In genomic region chr14:92633274-92633616, GRCh38 we compare ENCODE assay signal across 18 cellular contexts.
DNase-seq lines count a peak whose midpoint lies in the region; ATAC-seq and TF ChIP-seq lines count a peak whose summit lies in the region.
"Had no signal": no experiment of that assay in that cellular context is flagged by ENCODE, and none has a peak within 500 bp of the region (broad histone marks: within the 10 kb centered on the region; RNA-seq: fewer than 3 reads in every experiment).

No MANE protein-coding gene starts in this region.

- no peak for TF ChIP-seq RAD21 in HCT116 (IDR thresholded peaks at IDR 0.05; ENCODE audit: low read depth)

- TF ChIP-seq CTCF in HCT116 (IDR thresholded peaks at IDR 0.05 in 2 of 3, conservative IDR thresholded peaks at IDR 0.05 in 1 of 3; ENCODE audit: borderline replicate concordance in 1 of 3, insufficient read depth in 1 of 3, low read depth in 2 of 3, low read length in 2 of 3) (no peak), heart right ventricle (IDR thresholded peaks at IDR 0.05) (no peak), osteoblast (IDR thresholded peaks at IDR 0.05; ENCODE audit: extremely low read depth, low read depth, low read length) (no peak)

- no peak overlapping the region for H3K27ac ChIP-seq in BLaER1
- no peak overlapping the region for H3K27ac ChIP-seq in HCT116 (ENCODE audit: low read depth, low read length)
- H3K27ac ChIP-seq in heart right ventricle: peak overlapping the region in 1 of 10 donors; percentile 64
- peak overlapping the region; percentile 23 for H3K27ac ChIP-seq in osteoblast (ENCODE audit: low read depth, low read length)
- H3K27ac ChIP-seq: C4-2B, ovary, RWPE1 had no signal

- H3K9me3 ChIP-seq in BLaER1 (peaks cover 5% of the 10 kb centered on the region), HCT116 (ENCODE audit: control insufficient read depth in 1 of 2, insufficient read depth in 1 of 2, low read depth in 1 of 2, low read length in 2 of 2) (no peaks in the 10 kb centered on the region; a peak in 1 of 4 replicates), heart right ventricle (peaks cover 0 to 6% (median 1%) of the 10 kb centered on the region in 11 donors), osteoblast (ENCODE audit: low read depth, low read length) (no peaks in the 10 kb centered on the region)
- H3K9me3 ChIP-seq: ovary, tibial artery had no signal

- WGBS in heart right ventricle, 2 donors: 69 to 84% methylated on average over 5 of the region's 5 CpGs

- H3K9ac ChIP-seq in BLaER1 (no peak overlapping the region), HCT116 (ENCODE audit: low read length) (no peak overlapping the region)

- H3K4me2 ChIP-seq in BLaER1 (peak overlapping the region; percentile 74), HCT116 (ENCODE audit: low read length) (no peak overlapping the region), osteoblast (ENCODE audit: insufficient read depth, low read length) (no peak overlapping the region)
- H3K4me2 ChIP-seq: GM23338 had no signal

- RAD21 ChIA-PET in HCT116 (lab: Charles Lee; ENCODE audit: low non-redundant PET in 1 of 2, low total read pairs in 2 of 2, uncharacterized antibody in 2 of 2, unreplicated experiment in 2 of 2): no interaction called here

- ATAC-seq in HCT116 (peak; percentile 40; the same call in 1 of the 2 replicates), heart right ventricle (peak in 6 of 8 donors; percentile 34 to 75 (median 62))
- ATAC-seq: GM23338 had no signal

- H3K27me3 ChIP-seq in BLaER1 (no peaks in the 10 kb centered on the region), HCT116 (ENCODE audit: insufficient read depth, low read length) (no peaks in the 10 kb centered on the region), heart right ventricle (no peaks in the 10 kb centered on the region), osteoblast (ENCODE audit: insufficient read depth, low read length) (no peaks in the 10 kb centered on the region)
- H3K27me3 ChIP-seq: ovary, tibial artery had no signal

- no peaks in the 10 kb centered on the region for H3K9me2 ChIP-seq in HCT116 (ENCODE audit: insufficient read depth)

- POLR2A ChIA-PET in HCT116 (lab: Charles Lee): no interaction called here

- H2AFZ ChIP-seq in HCT116 (ENCODE audit: low read depth, low read length, poor library complexity, severe bottlenecking): no peak overlapping the region
- no peak overlapping the region for H2AFZ ChIP-seq in osteoblast (ENCODE audit: low read length)
- H2AFZ ChIP-seq: GM23338 had no signal

- BruUV-seq in HCT116 (replicated peaks; lab: Mats Ljungman, UMichigan): no TSS peak

- intact Hi-C loops in HCT116 (cut with micrococcal nuclease) (no loop called here), heart right ventricle (cut with DNase I) (no loop called here)

- peaks cover 22% of the 10 kb centered on the region for H4K20me1 ChIP-seq in BLaER1
- no peaks in the 10 kb centered on the region for H4K20me1 ChIP-seq in HCT116 (ENCODE audit: insufficient read depth)
- no peaks in the 10 kb centered on the region for H4K20me1 ChIP-seq in osteoblast (ENCODE audit: insufficient read depth, low read length)

- no peaks in the 10 kb centered on the region for H3K79me2 ChIP-seq in HCT116 (ENCODE audit: insufficient read depth, low read length)
- no peaks in the 10 kb centered on the region for H3K79me2 ChIP-seq in osteoblast (ENCODE audit: insufficient read depth, low read length)

- H3K36me3 ChIP-seq in BLaER1 (no peaks in the 10 kb centered on the region), HCT116 (ENCODE audit: control insufficient read depth in 1 of 2, insufficient read depth in 2 of 2, low read length in 2 of 2) (no peaks in the 10 kb centered on the region), heart right ventricle (peaks cover 0 to 10% (median 0%) of the 10 kb centered on the region in 9 donors), osteoblast (ENCODE audit: insufficient read depth, low read length) (peaks cover 4% of the 10 kb centered on the region)
- H3K36me3 ChIP-seq: ovary, tibial artery had no signal

- CTCF ChIA-PET in HCT116 (lab: Charles Lee): no interaction called here

- H3K4me3 ChIP-seq in BLaER1 (no peak overlapping the region), HCT116 (replicated peaks in 1 of 2; ENCODE audit: low read depth in 1 of 2, low read length in 2 of 2) (no peak overlapping the region), heart right ventricle (no peak overlapping the region), osteoblast (ENCODE audit: insufficient read depth, low read length) (no peak overlapping the region)
- H3K4me3 ChIP-seq: GM23338, ovary, tibial artery had no signal

- TF ChIP-seq POLR2A in HCT116 (IDR thresholded peaks at IDR 0.05; ENCODE audit: borderline replicate concordance, extremely low read depth, insufficient read depth, insufficient read length): no peak

- DNase-seq in HCT116 (ENCODE audit: low read depth, low spot score) (no peak), heart right ventricle (no peak), osteoblast (ENCODE audit: insufficient read length, low spot score, missing footprints) (no peak), DMS153 treated with DMSO at 0.1 percent for 48 hours (lab: John Stamatoyannopoulos, UW; ENCODE audit: unreplicated experiment) (no peak), superior temporal gyrus (ENCODE audit: extremely low spot score) (no peak), NCI-H748 treated with DMSO at 0.1 percent for 48 hours (lab: John Stamatoyannopoulos, UW) (no peak), DMS53 (lab: John Stamatoyannopoulos, UW) (no peak)
- DNase-seq: activated CD4-positive, alpha-beta T cell treated with anti-CD3 and anti-CD28 coated beads for 48 hours; dermis blood vessel endothelial cell; Karpas-422; mammary epithelial cell; NCI-H524 treated with DMSO at 0.1 percent for 48 hours; ovary had no signal

- peaks cover 34% of the 10 kb centered on the region for H3K4me1 ChIP-seq in BLaER1
- peaks cover 0 to 25% of the 10 kb centered on the region in 2 experiments; a peak in 3 of 4 replicates for H3K4me1 ChIP-seq in HCT116 (ENCODE audit: control insufficient read depth in 1 of 2, insufficient read depth in 2 of 2, low read length in 2 of 2)
- peaks cover 0 to 17% (median 0%) of the 10 kb centered on the region in 9 donors for H3K4me1 ChIP-seq in heart right ventricle
- H3K4me1 ChIP-seq in osteoblast (ENCODE audit: insufficient read depth, low read length): peaks cover 7% of the 10 kb centered on the region

TF ChIP-seq in HCT116, 20 proteins besides CTCF, POLR2A, EP300 and RAD21:
- no peak for TF ChIP-seq ZBTB33 (IDR thresholded peaks at IDR 0.05; ENCODE audit: extremely low read depth, insufficient replicate concordance, low read length)
- TF ChIP-seq EGR1 (IDR thresholded peaks at IDR 0.05; ENCODE audit: low read depth): no peak
- no peak for TF ChIP-seq JUND (IDR thresholded peaks at IDR 0.05)
- TF ChIP-seq REST (IDR thresholded peaks at IDR 0.05; ENCODE audit: low read depth): no peak
- no peak for TF ChIP-seq CEBPB (IDR thresholded peaks at IDR 0.05; ENCODE audit: low read depth)
- no peak for TF ChIP-seq POLR2AphosphoS5 (IDR thresholded peaks at IDR 0.05; ENCODE audit: low read depth, low read length)
- no peak for TF ChIP-seq MAX (IDR thresholded peaks at IDR 0.05)
- TF ChIP-seq SRF (IDR thresholded peaks at IDR 0.05; ENCODE audit: low read depth): no peak
- TF ChIP-seq ELF1 (IDR thresholded peaks at IDR 0.05; ENCODE audit: borderline replicate concordance, low read depth): no peak
- no peak for TF ChIP-seq SP1 (IDR thresholded peaks at IDR 0.05; ENCODE audit: low read depth)
- no peak for TF ChIP-seq ZFX (IDR thresholded peaks at IDR 0.05)
- TF ChIP-seq EZH2phosphoT487 (IDR thresholded peaks at IDR 0.05; ENCODE audit: borderline replicate concordance): no peak
- TF ChIP-seq ZNF274 (IDR thresholded peaks at IDR 0.05; ENCODE audit: low read depth, low read length): no peak
